In genomic region chr19:1433119-1434039, GRCh38 we compare ENCODE assay signal across 18 cellular contexts. TPM values are rescaled to one million over a fixed set of nuclear protein-coding genes. Genes with fewer than 3 reads are reported as not detected.
DNase-seq lines count a peak whose midpoint lies in the region; ATAC-seq, FAIRE-seq and TF ChIP-seq lines count a peak whose summit lies in the region.
"Had no signal": no experiment of that assay in that cellular context is flagged by ENCODE, and none has a peak within 500 bp of the region (broad histone marks: within the 10 kb centered on the region; RNA-seq: fewer than 3 reads in every experiment).

No MANE protein-coding gene starts in this region.

- no peak overlapping the region for H2AFZ ChIP-seq in GM12878 (ENCODE audit: control insufficient read depth, low read depth, low read length)
- H2AFZ ChIP-seq: GM23338 had no signal

- CTCF ChIA-PET in GM12878 (lab: Yijun Ruan, JAX): no interaction called here

- no peak overlapping the region for H3K27ac ChIP-seq in GM12878 (ENCODE audit: control insufficient read depth, insufficient read depth)

- TF ChIP-seq CTCF in GM12878 (IDR thresholded peaks at IDR 0.05 in 2 of 3, conservative IDR thresholded peaks at IDR 0.05 in 1 of 3; ENCODE audit: control insufficient read depth in 2 of 3, extremely low read depth in 1 of 3, insufficient read depth in 1 of 3, low read depth in 3 of 3, low read length in 3 of 3): no peak

- TF ChIP-seq RAD21 in GM12878 (IDR thresholded peaks at IDR 0.05; ENCODE audit: insufficient read depth, low read depth, low read length): no peak

- SMC1A ChIA-PET in GM12878 (lab: Charles Lee; ENCODE audit: uncharacterized antibody, unreplicated experiment): no interaction called here

- H3K79me2 ChIP-seq in GM12878 (ENCODE audit: control insufficient read depth, insufficient read depth, low read length): peaks cover 3% of the 10 kb centered on the region

- H3K4me1 ChIP-seq in NT2/D1 (ENCODE audit: insufficient read depth, insufficient read length) (peaks cover 21% of the 10 kb centered on the region), GM12878 (ENCODE audit: control insufficient read depth, insufficient read depth, low read length) (no peaks in the 10 kb centered on the region)

- no peaks in the 10 kb centered on the region for H4K20me1 ChIP-seq in GM12878 (ENCODE audit: control insufficient read depth, insufficient read depth)

- H3K4me3 ChIP-seq in NT2/D1 (ENCODE audit: insufficient read length, low read depth) (no peak overlapping the region), GM12878 (no peak overlapping the region)
- H3K4me3 ChIP-seq: GM23338 had no signal

- no TSS peak for BruUV-seq in GM12878 (replicated peaks; lab: Mats Ljungman, UMichigan)

- no peak for FAIRE-seq in GM12878 (lab: Jason Lieb, UNC)
- FAIRE-seq: D721Med, GM12892, GM18507, RCC 7860 had no signal

- H3K4me2 ChIP-seq in GM12878 (ENCODE audit: control insufficient read depth, insufficient read depth): no peak overlapping the region
- H3K4me2 ChIP-seq: GM23338 had no signal

- POLR2A ChIA-PET in GM12878 (lab: Charles Lee): no interaction called here

- H3K27me3 ChIP-seq in NT2/D1 (ENCODE audit: insufficient read depth, insufficient read length) (no peaks in the 10 kb centered on the region), GM12878 (replicated peaks in 1 of 2; ENCODE audit: control insufficient read depth in 2 of 2, insufficient read depth in 2 of 2, low read length in 1 of 2) (no peaks in the 10 kb centered on the region)

- H3K9me3 ChIP-seq in NT2/D1 (ENCODE audit: insufficient read depth, low read length): no peaks in the 10 kb centered on the region
- H3K9me3 ChIP-seq in GM12878 (replicated peaks; ENCODE audit: control insufficient read depth, insufficient read depth, low read length): no peaks in the 10 kb centered on the region

- intact Hi-C loops in GM12878 (cut with micrococcal nuclease; ENCODE audit: unreplicated experiment): no loop called here

- in situ Hi-C loops in GM12878 (cut with MboI): no loop called here

- TF ChIP-seq EP300 in GM12878 (IDR thresholded peaks at IDR 0.05; ENCODE audit: borderline replicate concordance in 1 of 2, control insufficient read depth in 1 of 2, low read depth in 2 of 2, low read length in 2 of 2): no peak

- H3K36me3 ChIP-seq in NT2/D1 (ENCODE audit: insufficient read depth, insufficient read length, low read length): peaks cover 64% of the 10 kb centered on the region
- H3K36me3 ChIP-seq in GM12878 (ENCODE audit: control insufficient read depth in 2 of 2, insufficient read depth in 2 of 2, low read length in 1 of 2): peaks cover 8 to 39% of the 10 kb centered on the region in 2 experiments

- ATAC-seq in GM12878 (no peak), HG02852 (IDR thresholded peaks at IDR 0.05; ENCODE audit: unreplicated experiment) (no peak)
- ATAC-seq: GM23338, HCT116 had no signal

- H3K9ac ChIP-seq in NT2/D1 (ENCODE audit: insufficient read length, low read depth) (peak overlapping the region; percentile 21), GM12878 (ENCODE audit: control insufficient read depth, insufficient read depth, low read length) (no peak overlapping the region)

- peak; percentile 56 for TF ChIP-seq POLR2A in GM12878 (IDR thresholded peaks at IDR 0.05; ENCODE audit: low read depth, low read length)

- DNase-seq in NT2/D1 (ENCODE audit: low read depth, low spot score): no peak
- no peak for DNase-seq in GM12878 (ENCODE audit: low read depth, low spot score)
- no peak for DNase-seq in anterior cingulate cortex (lab: John Stamatoyannopoulos, UW)
- DNase-seq: ACHN; C1 segment of cervical spinal cord; NCI-H1105 treated with DMSO at 0.1 percent for 48 hours; NCI-H1694 treated with DMSO at 0.1 percent for 48 hours; NCI-H748 treated with DMSO at 0.1 percent for 48 hours; NK-92 treated with Interleukin-12 subunit alpha and Interleukin-12 subunit beta, amount 100 ng/mL, for 24 hours; Right ventricle myocardium superior; SW 1271 had no signal

- RAD21 ChIA-PET in GM12878 (lab: Charles Lee; ENCODE audit: unreplicated experiment): no interaction called here

- WGBS in GM12878 (ENCODE audit: insufficient coverage, insufficient replicate concordance, low lambda C conversion rate, missing lambda C conversion rate): 90% methylated on average over 38 of the region's 47 CpGs

RNA-seq across cellular contexts. Expression of gene RPS15, which starts 4.8 kb away (rescaled TPM):
- total RNA-seq in GM12878 (2013; cell fraction: nucleolus; rRNA removed): 239 and 289 TPM in 2 replicates
- total RNA-seq in GM12878 (2014; rRNA removed): 1,524 and 1,715 TPM in 2 replicates
- total RNA-seq in GM12878 (2014; rRNA removed; fragmentation: Illumina TruSeq; extraction: Trizol): 972 and 1,030 TPM in 2 replicates
- total RNA-seq in GM12878 (2021): 2,219 and 2,315 TPM in 2 replicates
- 7,786 TPM for polyA plus RNA-seq in GM12878 (2011; ENCODE audit: low read depth)
- 524 and 1,111 TPM in 2 replicates for polyA plus RNA-seq in GM12878 (2011; rRNA removed)
- polyA plus RNA-seq in GM12878 (2011; cell fraction: cytosol; rRNA removed): 3,186 and 3,536 TPM in 2 replicates
- 1,362 and 1,364 TPM in 2 replicates for polyA plus RNA-seq in GM12878 (2011; cell fraction: nucleus; rRNA removed)
- polyA plus RNA-seq in GM12878 (2012): 3,088 and 3,408 TPM in 2 replicates
- 209 and 786 TPM in 2 replicates for polyA plus RNA-seq in GM12878 (2014; fragmentation: Illumina TruSeq; extraction: Trizol)
- 100 to 1,000 TPM; 559 to 717 TPM for polyA plus RNA-seq in GM12878 (2014; fragmentation: Nextera tagmentation; extraction: Ambion mirVana)
- 3,158 and 3,344 TPM in 2 replicates for polyA plus RNA-seq in GM12878 (2014; rRNA removed)
- polyA plus RNA-seq in GM12878 (2016; fragmentation: Nextera tagmentation; extraction: Ambion mirVana): 1,000 to 10,000 TPM; 1,763 to 1,909 TPM
- polyA minus RNA-seq in GM12878 (2011; rRNA and poly(A)+ RNA removed): 256 and 857 TPM in 2 replicates
- polyA minus RNA-seq in GM12878 (2011; cell fraction: cytosol; rRNA and poly(A)+ RNA removed): 796 and 851 TPM in 2 replicates
- 184 and 257 TPM in 2 replicates for polyA minus RNA-seq in GM12878 (2011; cell fraction: nucleus; rRNA and poly(A)+ RNA removed)

RNA-seq across cellular contexts. Expression of gene APC2, which starts 16.5 kb away (rescaled TPM):
- 0.34 and 0.46 TPM in 2 replicates for total RNA-seq in GM12878 (2013; cell fraction: nucleolus; rRNA removed)
- total RNA-seq in GM12878 (2014; rRNA removed): under 0.01 and 0.11 TPM in 2 replicates
- 0.05 TPM in 1 of 2 replicates, not detected in the other for total RNA-seq in GM12878 (2014; rRNA removed; fragmentation: Illumina TruSeq; extraction: Trizol)
- total RNA-seq in GM12878 (2021): 0.08 and 0.26 TPM in 2 replicates
- 0.31 TPM for polyA plus RNA-seq in GM12878 (2011; ENCODE audit: low read depth)
- polyA plus RNA-seq in GM12878 (2011; rRNA removed): not detected in 2 replicates
- polyA plus RNA-seq in GM12878 (2011; cell fraction: cytosol; rRNA removed): 0.03 TPM in 1 of 2 replicates, not detected in the other
- 0.18 and 0.38 TPM in 2 replicates for polyA plus RNA-seq in GM12878 (2011; cell fraction: nucleus; rRNA removed)
- polyA plus RNA-seq in GM12878 (2012): 0.27 and 0.43 TPM in 2 replicates
- not detected in 2 replicates for polyA plus RNA-seq in GM12878 (2014; fragmentation: Illumina TruSeq; extraction: Trizol)
- polyA plus RNA-seq in GM12878 (2014; fragmentation: Nextera tagmentation; extraction: Ambion mirVana): under 1 TPM in 1 of 2 experiments, not detected in 1; 0.02 TPM
- 0.16 and 0.73 TPM in 2 replicates for polyA plus RNA-seq in GM12878 (2014; rRNA removed)
- polyA plus RNA-seq in GM12878 (2016; fragmentation: Nextera tagmentation; extraction: Ambion mirVana): under 1 TPM in 1 of 2 experiments, not detected in 1; 0.04 TPM
- 0.05 TPM in 1 of 2 replicates, not detected in the other for polyA minus RNA-seq in GM12878 (2011; rRNA and poly(A)+ RNA removed)
- not detected in 2 replicates for polyA minus RNA-seq in GM12878 (2011; cell fraction: cytosol; rRNA and poly(A)+ RNA removed)
- 0.12 and 0.38 TPM in 2 replicates for polyA minus RNA-seq in GM12878 (2011; cell fraction: nucleus; rRNA and poly(A)+ RNA removed)

RNA-seq across cellular contexts. Expression of gene DAZAP1, which starts 26.0 kb away (rescaled TPM):
- 111 and 128 TPM in 2 replicates for total RNA-seq in GM12878 (2013; cell fraction: nucleolus; rRNA removed)
- total RNA-seq in GM12878 (2014; rRNA removed) (122 and 127 TPM in 2 replicates), GM12878 (2014; rRNA removed; fragmentation: Illumina TruSeq; extraction: Trizol) (82.5 and 93.4 TPM in 2 replicates), GM12878 (2021) (223 and 240 TPM in 2 replicates)
- polyA plus RNA-seq in GM12878 (2011; ENCODE audit: low read depth): 23.5 TPM
- polyA plus RNA-seq in GM12878 (2011; rRNA removed) (110 and 123 TPM in 2 replicates), GM12878 (2014; fragmentation: Illumina TruSeq; extraction: Trizol) (69.0 and 91.2 TPM in 2 replicates), GM12878 (2014; fragmentation: Nextera tagmentation; extraction: Ambion mirVana) (10 to 100 TPM in 1 of 2 experiments, 1 to 10 TPM in 1; 9.9 to 27.7 TPM), GM12878 (2014; rRNA removed) (164 and 194 TPM in 2 replicates), GM12878 (2016; fragmentation: Nextera tagmentation; extraction: Ambion mirVana) (10 to 100 TPM; 16.9 to 17.9 TPM)
- polyA plus RNA-seq in GM12878 (2011; cell fraction: cytosol; rRNA removed): 47.6 and 72.8 TPM in 2 replicates
- polyA plus RNA-seq in GM12878 (2011; cell fraction: nucleus; rRNA removed): 106 and 159 TPM in 2 replicates
- polyA plus RNA-seq in GM12878 (2012): 71.1 and 77.1 TPM in 2 replicates
- 27.9 and 29.7 TPM in 2 replicates for polyA minus RNA-seq in GM12878 (2011; rRNA and poly(A)+ RNA removed)
- polyA minus RNA-seq in GM12878 (2011; cell fraction: cytosol; rRNA and poly(A)+ RNA removed): 26.6 and 31.5 TPM in 2 replicates
- polyA minus RNA-seq in GM12878 (2011; cell fraction: nucleus; rRNA and poly(A)+ RNA removed): 17.4 and 38.3 TPM in 2 replicates

RNA-seq across cellular contexts. Expression of gene GAMT, which starts 32.0 kb away (rescaled TPM):
- 6.5 and 6.7 TPM in 2 replicates for total RNA-seq in GM12878 (2013; cell fraction: nucleolus; rRNA removed)
- total RNA-seq in GM12878 (2014; rRNA removed) (50.1 and 55.2 TPM in 2 replicates), GM12878 (2014; rRNA removed; fragmentation: Illumina TruSeq; extraction: Trizol) (22.5 and 24.9 TPM in 2 replicates), GM12878 (2021) (49.1 and 52.0 TPM in 2 replicates)
- polyA plus RNA-seq in GM12878 (2011; ENCODE audit: low read depth): 9.2 TPM
- polyA plus RNA-seq in GM12878 (2011; rRNA removed) (4.7 and 13.0 TPM in 2 replicates), GM12878 (2014; fragmentation: Illumina TruSeq; extraction: Trizol) (8.3 and 28.5 TPM in 2 replicates), GM12878 (2014; fragmentation: Nextera tagmentation; extraction: Ambion mirVana) (1 to 10 TPM; 1.6 to 5.6 TPM), GM12878 (2014; rRNA removed) (56.0 and 65.8 TPM in 2 replicates), GM12878 (2016; fragmentation: Nextera tagmentation; extraction: Ambion mirVana) (100 to 1,000 TPM; 122 to 131 TPM)
- polyA plus RNA-seq in GM12878 (2011; cell fraction: cytosol; rRNA removed): 13.6 and 22.1 TPM in 2 replicates
- 11.4 and 12.7 TPM in 2 replicates for polyA plus RNA-seq in GM12878 (2011; cell fraction: nucleus; rRNA removed)
- 28.9 and 29.0 TPM in 2 replicates for polyA plus RNA-seq in GM12878 (2012)
- 4.2 and 10.8 TPM in 2 replicates for polyA minus RNA-seq in GM12878 (2011; rRNA and poly(A)+ RNA removed)
- polyA minus RNA-seq in GM12878 (2011; cell fraction: cytosol; rRNA and poly(A)+ RNA removed): 4.5 and 11.0 TPM in 2 replicates
- polyA minus RNA-seq in GM12878 (2011; cell fraction: nucleus; rRNA and poly(A)+ RNA removed): 2.1 and 5.4 TPM in 2 replicates

RNA-seq across cellular contexts. Expression of gene C19orf25, which starts 45.6 kb away (rescaled TPM):
- total RNA-seq in GM12878 (2013; cell fraction: nucleolus; rRNA removed): 69.0 and 71.0 TPM in 2 replicates
- 36.3 and 38.3 TPM in 2 replicates for total RNA-seq in GM12878 (2014; rRNA removed)
- 11.7 and 14.8 TPM in 2 replicates for total RNA-seq in GM12878 (2014; rRNA removed; fragmentation: Illumina TruSeq; extraction: Trizol)
- 36.5 and 37.5 TPM in 2 replicates for total RNA-seq in GM12878 (2021)
- 4.5 TPM for polyA plus RNA-seq in GM12878 (2011; ENCODE audit: low read depth)
- 6.3 and 13.6 TPM in 2 replicates for polyA plus RNA-seq in GM12878 (2011; rRNA removed)
- polyA plus RNA-seq in GM12878 (2011; cell fraction: cytosol; rRNA removed): 26.6 and 50.8 TPM in 2 replicates
- polyA plus RNA-seq in GM12878 (2011; cell fraction: nucleus; rRNA removed): 37.5 and 49.9 TPM in 2 replicates
- polyA plus RNA-seq in GM12878 (2012): 18.6 and 22.1 TPM in 2 replicates
- polyA plus RNA-seq in GM12878 (2014; fragmentation: Illumina TruSeq; extraction: Trizol): 4.2 and 13.2 TPM in 2 replicates
- 1 to 10 TPM; 1.2 to 3.9 TPM for polyA plus RNA-seq in GM12878 (2014; fragmentation: Nextera tagmentation; extraction: Ambion mirVana)
- polyA plus RNA-seq in GM12878 (2014; rRNA removed): 42.5 and 52.5 TPM in 2 replicates
- polyA plus RNA-seq in GM12878 (2016; fragmentation: Nextera tagmentation; extraction: Ambion mirVana): 10 to 100 TPM; 60.9 to 67.0 TPM
- polyA minus RNA-seq in GM12878 (2011; rRNA and poly(A)+ RNA removed): 4.5 and 13.9 TPM in 2 replicates
- polyA minus RNA-seq in GM12878 (2011; cell fraction: cytosol; rRNA and poly(A)+ RNA removed): 8.7 and 11.5 TPM in 2 replicates
- 11.2 and 27.7 TPM in 2 replicates for polyA minus RNA-seq in GM12878 (2011; cell fraction: nucleus; rRNA and poly(A)+ RNA removed)
